In the genomic region with DNA sequence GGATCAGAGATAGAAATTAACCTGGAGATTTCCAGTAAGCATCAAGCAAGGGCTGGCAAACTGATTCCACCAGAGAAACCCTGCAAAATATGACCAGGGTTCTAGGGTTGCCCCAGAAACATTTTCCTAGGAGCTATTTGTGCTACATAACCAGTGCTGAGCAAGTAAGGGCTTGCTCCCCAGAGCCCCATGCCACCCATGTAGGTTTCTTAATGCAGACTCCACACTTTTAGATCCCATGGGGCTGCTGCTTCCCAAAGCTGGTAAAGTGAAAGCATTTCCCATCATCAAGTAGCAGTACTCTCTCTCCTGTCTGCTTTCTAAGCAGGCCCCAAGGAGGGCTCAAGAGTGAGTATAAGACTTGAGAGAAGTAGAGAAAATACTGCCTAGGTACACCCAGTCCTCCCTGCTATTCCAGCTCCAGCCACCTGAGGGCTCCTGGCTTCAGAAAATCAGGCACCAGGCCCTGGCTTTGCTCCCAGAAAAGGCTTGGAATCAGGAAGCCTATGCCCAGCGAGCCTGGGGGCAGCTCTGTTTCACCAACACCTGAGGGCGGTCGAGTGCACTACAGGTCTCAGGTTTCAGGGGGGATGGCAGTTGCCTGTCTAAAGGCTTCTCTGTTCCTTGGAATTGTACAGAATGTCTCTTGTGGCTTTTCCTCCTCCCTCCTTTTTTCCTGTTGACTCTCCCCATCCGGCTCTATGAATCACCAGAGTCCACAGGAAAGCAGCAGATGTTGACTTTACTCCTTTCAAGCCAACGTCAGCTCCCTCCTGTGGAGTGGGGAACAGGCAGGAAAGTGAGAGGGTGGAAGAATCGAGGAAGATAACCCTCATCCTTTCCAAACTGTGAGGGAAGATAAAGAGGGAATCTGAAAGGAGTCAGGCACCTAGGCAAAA, we compare ENCODE assay signal across 8 cellular contexts. TPM values are rescaled to one million over a fixed set of nuclear protein-coding genes. Genes with fewer than 3 reads are reported as not detected.
DNase-seq lines count a peak whose midpoint lies in the region; ATAC-seq and TF ChIP-seq lines count a peak whose summit lies in the region.

No MANE protein-coding gene starts in this region.

- H3K27ac Mint-ChIP-seq in nephron = peak overlapping the region; percentile 94 to 98 (median 96)

- H3K27me3 ChIP-seq in Loucy (ENCODE audit: insufficient read depth, low read length, poor library complexity, severe bottlenecking) (no peaks in the 10 kb centered on the region), foreskin keratinocyte (no peaks in the 10 kb centered on the region)

- no peak overlapping the region for H3K4me3 ChIP-seq in Loucy (ENCODE audit: low read length, poor library complexity, severe bottlenecking)

- H3F3A ChIP-seq in Loucy (ENCODE audit: low read depth) = no peaks in the 10 kb centered on the region

- peaks cover 5% of the 10 kb centered on the region for H3K27me3 Mint-ChIP-seq in nephron (ENCODE audit: low read depth)

- H3K9me3 Mint-ChIP-seq in nephron = no peaks in the 10 kb centered on the region

- no peaks in the 10 kb centered on the region for H3K36me3 Mint-ChIP-seq in nephron (ENCODE audit: low read depth)

- no peaks in the 10 kb centered on the region for H3K36me3 ChIP-seq in Loucy (ENCODE audit: insufficient read depth, low read length)

- DNase-seq in EL (peak; percentile 98), RWPE1 (ENCODE audit: low spot score) (peak; percentile 98), foreskin keratinocyte (peak; percentile 99), substantia nigra (lab: John Stamatoyannopoulos, UW) (peak; percentile 19 to 94 (median 83))
- DNase-seq in activated naive CD4-positive, alpha-beta T cell treated with Interleukin-2 at 50 U/mL for 16 hours = peak; percentile 57

- H2AFZ ChIP-seq in Loucy (ENCODE audit: low read length) = peak overlapping the region; percentile 52

- H3K9me3 ChIP-seq in Loucy (ENCODE audit: insufficient read depth, low read depth, low read length) = no peaks in the 10 kb centered on the region

- ATAC-seq in foreskin keratinocyte = peak; percentile 99
- ATAC-seq in HG03521 (IDR thresholded peaks at IDR 0.05; ENCODE audit: unreplicated experiment) = no peak

- peak overlapping the region; percentile 33 for H3K9ac ChIP-seq in Loucy (ENCODE audit: low read depth, low read length, poor library complexity, severe bottlenecking)

- no peaks in the 10 kb centered on the region for H3K79me2 ChIP-seq in Loucy (ENCODE audit: insufficient read depth, low read length)

- H3K4me1 ChIP-seq in Loucy (ENCODE audit: insufficient read depth, low read length, poor library complexity, severe bottlenecking) (no peaks in the 10 kb centered on the region), foreskin keratinocyte (peaks cover 23% of the 10 kb centered on the region)

- peak; percentile 94 for TF ChIP-seq CTCF in Loucy (conservative IDR thresholded peaks at IDR 0.05; ENCODE audit: low read length)
- TF ChIP-seq CTCF in RWPE1 (conservative IDR thresholded peaks at IDR 0.05; ENCODE audit: low read depth) = peak; percentile 99
- peak; percentile 100 for TF ChIP-seq CTCF in foreskin keratinocyte (conservative IDR thresholded peaks at IDR 0.05)
- TF ChIP-seq CTCF in nephron (IDR thresholded peaks at IDR 0.05; ENCODE audit: unreplicated experiment in 3 of 3) = peak; percentile 97 to 98 (median 98)

- H3K4me3 Mint-ChIP-seq in nephron = peak overlapping the region; percentile 37 to 59 (median 55)

- no peaks in the 10 kb centered on the region for H4K20me1 ChIP-seq in Loucy (ENCODE audit: insufficient read depth, low read length, poor library complexity, severe bottlenecking)

- peaks cover 45% of the 10 kb centered on the region for H3K4me1 Mint-ChIP-seq in nephron

- H3K9me2 ChIP-seq in Loucy (replicated peaks; ENCODE audit: low read depth, low read length) = no peaks in the 10 kb centered on the region

- H3K27ac ChIP-seq in RWPE1 (peak overlapping the region; percentile 99), foreskin keratinocyte (peak overlapping the region; percentile 76), substantia nigra (ENCODE audit: low read depth, low read length, poor library complexity, severe bottlenecking) (peak overlapping the region; percentile 69)

- CTCF ChIA-PET in RWPE1 (lab: Yijun Ruan, JAX) = interaction anchor here (0.6 to 2.6 kb wide), 26 partner anchors 8 to 147 kb away, joined by 3 to 27 read pairs (median 5); partner anchors contain the start of genes ITGA10, NUDT17, PIAS3 and RBM8A

- POLR2A ChIA-PET in RWPE1 (lab: Yijun Ruan, JAX; ENCODE audit: low non-redundant PET) = no interaction called here

- H3K4me2 ChIP-seq in Loucy (ENCODE audit: low read depth, low read length, poor library complexity, severe bottlenecking) = no peak overlapping the region

RNA-seq across cellular contexts. Expression of gene ANKRD35, which starts 6.2 kb away (rescaled TPM):
- 0.14 and 0.21 TPM in 2 replicates for total RNA-seq in foreskin keratinocyte
- 0.26 and 0.41 TPM in 2 replicates for polyA plus RNA-seq in foreskin keratinocyte

RNA-seq across cellular contexts. Expression of gene ITGA10, which starts 18.0 kb away (rescaled TPM):
- total RNA-seq in foreskin keratinocyte = 0.78 and 1.1 TPM in 2 replicates
- 0.31 and 0.59 TPM in 2 replicates for polyA plus RNA-seq in foreskin keratinocyte

RNA-seq across cellular contexts. Expression of gene PEX11B, which starts 26.7 kb away (rescaled TPM):
- total RNA-seq in foreskin keratinocyte = 25.4 and 26.8 TPM in 2 replicates
- polyA plus RNA-seq in foreskin keratinocyte = 31.4 and 32.6 TPM in 2 replicates

RNA-seq across cellular contexts. Expression of gene PIAS3, which starts 33.0 kb away (rescaled TPM):
- total RNA-seq in foreskin keratinocyte = 32.3 TPM in 2 replicates
- polyA plus RNA-seq in foreskin keratinocyte = 24.5 and 28.6 TPM in 2 replicates

RNA-seq across cellular contexts. Expression of gene RBM8A, which starts 35.4 kb away (rescaled TPM):
- total RNA-seq in foreskin keratinocyte = 174 and 204 TPM in 2 replicates
- polyA plus RNA-seq in foreskin keratinocyte = 227 and 256 TPM in 2 replicates
